In genomic region chr19:13493516-13494310, GRCh38 we compare ENCODE assay signal across 2 cellular contexts.
TF ChIP-seq lines count a peak whose summit lies in the region.

No MANE protein-coding gene starts in this region.

TF ChIP-seq in HEK293, 187 proteins besides CTCF, POLR2A, EP300 and RAD21:
- peak; percentile 64 for TF ChIP-seq REST (tag by site-specific recombination; IDR thresholded peaks at IDR 0.05)
- no peak for TF ChIP-seq ZNF501 (tag by site-specific recombination; IDR thresholded peaks at IDR 0.05)

TF ChIP-seq in H1, 55 proteins besides CTCF, POLR2A, EP300 and RAD21 (continued from another document):
- TF ChIP-seq TBP (IDR thresholded peaks at IDR 0.05; ENCODE audit: low read depth, low read length): no peak
- no peak for TF ChIP-seq EGR1 (IDR thresholded peaks at IDR 0.05; ENCODE audit: borderline replicate concordance, low read depth, low read length)
- no peak for TF ChIP-seq SIN3A (conservative IDR thresholded peaks at IDR 0.05 in 1 of 2, IDR thresholded peaks at IDR 0.05 in 1 of 2; ENCODE audit: low read depth in 1 of 2, low read length in 2 of 2)
- no peak for TF ChIP-seq SIRT6 (IDR thresholded peaks at IDR 0.05; ENCODE audit: low read length)
- peak in 1 of 2 experiments; percentile 48; a peak in 1 of 4 replicates for TF ChIP-seq HDAC2 (IDR thresholded peaks at IDR 0.05; ENCODE audit: borderline replicate concordance in 1 of 2, low read depth in 2 of 2, low read length in 2 of 2)
- TF ChIP-seq SRF (IDR thresholded peaks at IDR 0.05; ENCODE audit: low read depth, low read length): no peak
- TF ChIP-seq PHF8 (conservative IDR thresholded peaks at IDR 0.05; ENCODE audit: low read depth, low read length): no peak
- TF ChIP-seq BRCA1 (IDR thresholded peaks at IDR 0.05; ENCODE audit: low read depth, low read length): no peak
- no peak for TF ChIP-seq TAF7 (optimal IDR thresholded peaks at IDR 0.05; ENCODE audit: borderline replicate concordance, low read depth, low read length)
- TF ChIP-seq E2F6 (IDR thresholded peaks at IDR 0.05): no peak
